ENCODE assay signal across 27 cellular contexts in the genomic region with DNA sequence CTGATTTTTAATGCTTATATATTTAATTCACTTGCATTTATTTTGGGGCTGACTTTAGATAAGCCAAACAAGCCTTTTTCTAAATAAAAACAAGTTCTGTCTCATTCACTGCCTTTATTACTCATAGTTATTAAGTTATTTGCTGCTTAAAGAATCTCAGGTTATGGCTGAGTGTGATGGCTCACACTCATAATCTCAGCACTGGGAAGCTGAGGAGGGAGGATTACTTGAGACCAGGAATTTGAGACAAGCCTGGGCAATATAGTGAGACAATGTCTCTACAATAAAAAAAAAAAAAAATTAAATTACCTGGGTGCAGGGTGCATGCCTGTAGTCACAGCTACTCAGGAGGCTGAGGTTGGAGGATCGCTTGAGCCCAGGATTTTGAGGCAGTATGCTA.
DNase-seq lines count a peak whose midpoint lies in the region; ATAC-seq, FAIRE-seq and TF ChIP-seq lines count a peak whose summit lies in the region.
"Had no signal": no experiment of that assay in that cellular context is flagged by ENCODE, and none has a peak within 500 bp of the region (broad histone marks: within the 10 kb centered on the region; RNA-seq: fewer than 3 reads in every experiment).

No MANE protein-coding gene starts in this region.

- H3K36me3 ChIP-seq in bronchial epithelial cell (ENCODE audit: control insufficient read depth, insufficient read depth, low read length), result no peaks in the 10 kb centered on the region
- H3K36me3 ChIP-seq: BE2C, BLaER1 had no signal

- no peaks in the 10 kb centered on the region for H3K9me3 Mint-ChIP-seq in activated naive CD8-positive, alpha-beta T cell treated with anti-CD3 and anti-CD28 coated beads for 36 hours

- H3K4me1 ChIP-seq in foreskin keratinocyte, result no peaks in the 10 kb centered on the region
- H3K4me1 ChIP-seq: BE2C, BLaER1 had no signal

- H3K4me1 Mint-ChIP-seq in activated naive CD8-positive, alpha-beta T cell treated with anti-CD3 and anti-CD28 coated beads for 36 hours, result no peaks in the 10 kb centered on the region
- H3K4me1 Mint-ChIP-seq: CD14-positive monocyte; CD4-positive, alpha-beta memory T cell; CD4-positive, CD25-positive, alpha-beta regulatory T cell; CD8-positive, alpha-beta memory T cell had no signal

- peak; percentile 77 for DNase-seq in bronchial epithelial cell (ENCODE audit: low read depth)
- peak; percentile 76 for DNase-seq in epithelial cell of esophagus (ENCODE audit: low read depth)
- peak; percentile 74 to 87 for DNase-seq in foreskin keratinocyte
- no peak for DNase-seq in HK-2 (ENCODE audit: unreplicated experiment)
- no peak for DNase-seq in activated naive CD8-positive, alpha-beta T cell treated with anti-CD3 and anti-CD28 coated beads for 36 hours
- no peak for DNase-seq in activated gamma-delta T cell (lab: John Stamatoyannopoulos, UW)
- DNase-seq: 8988T; ACHN; BE2C; C1 segment of cervical spinal cord; CD4-positive, alpha-beta memory T cell; CD4-positive, CD25-positive, alpha-beta regulatory T cell; CD8-positive, alpha-beta memory T cell; COR-L47; DMS 273 treated with DMSO at 0.1 percent for 48 hours; DMS153; DMS53; DMS79; DND-41; EL; GDM1 had no signal

- no peak overlapping the region for H3K4me3 ChIP-seq in bronchial epithelial cell (ENCODE audit: low read depth, low read length)
- H3K4me3 ChIP-seq in epithelial cell of esophagus (ENCODE audit: low read length), result no peak overlapping the region
- H3K4me3 ChIP-seq: BLaER1, GM12878 had no signal

- H3K36me3 Mint-ChIP-seq in activated naive CD8-positive, alpha-beta T cell treated with anti-CD3 and anti-CD28 coated beads for 36 hours, result no peaks in the 10 kb centered on the region
- H3K36me3 Mint-ChIP-seq: CD14-positive monocyte; CD4-positive, alpha-beta memory T cell; CD4-positive, CD25-positive, alpha-beta regulatory T cell; CD8-positive, alpha-beta memory T cell had no signal

- ATAC-seq in foreskin keratinocyte, result peak; percentile 86
- ATAC-seq: GM12878 had no signal

- H3K27me3 Mint-ChIP-seq in activated naive CD8-positive, alpha-beta T cell treated with anti-CD3 and anti-CD28 coated beads for 36 hours, result no peaks in the 10 kb centered on the region

- FAIRE-seq in bronchial epithelial cell (lab: Jason Lieb, UNC), result no peak
- FAIRE-seq: A204.1, GM12878, GM12892, GM18507 had no signal

- TF ChIP-seq CTCF in bronchial epithelial cell (IDR thresholded peaks at IDR 0.05; ENCODE audit: insufficient read depth, low read length, severe bottlenecking) (no peak), epithelial cell of esophagus (IDR thresholded peaks at IDR 0.05; ENCODE audit: insufficient read depth, low read depth, low read length, missing control alignments) (no peak), foreskin keratinocyte (conservative IDR thresholded peaks at IDR 0.05) (no peak)

- no peak overlapping the region for H3K27ac Mint-ChIP-seq in activated naive CD8-positive, alpha-beta T cell treated with anti-CD3 and anti-CD28 coated beads for 36 hours
- H3K27ac Mint-ChIP-seq: CD14-positive monocyte; CD4-positive, alpha-beta memory T cell; CD4-positive, CD25-positive, alpha-beta regulatory T cell; CD8-positive, alpha-beta memory T cell had no signal

- no peak overlapping the region for H3K4me3 Mint-ChIP-seq in activated naive CD8-positive, alpha-beta T cell treated with anti-CD3 and anti-CD28 coated beads for 36 hours
- H3K4me3 Mint-ChIP-seq: CD14-positive monocyte; CD4-positive, alpha-beta memory T cell; CD4-positive, CD25-positive, alpha-beta regulatory T cell; CD8-positive, alpha-beta memory T cell had no signal

- H3K27ac ChIP-seq in foreskin keratinocyte, result no peak overlapping the region
- H3K27ac ChIP-seq: BLaER1 had no signal

- H3K27me3 ChIP-seq in bronchial epithelial cell (ENCODE audit: control insufficient read depth, insufficient read depth, low read length) (no peaks in the 10 kb centered on the region), foreskin keratinocyte (no peaks in the 10 kb centered on the region)
- H3K27me3 ChIP-seq: BE2C, BLaER1 had no signal

Comparison
In these comparisons a context has a peak if more than half of its experiments do, and no peak if none do; other contexts are left out.
1. DNase-seq: peak in bronchial epithelial cell (single experiment), epithelial cell of esophagus (single experiment) and foreskin keratinocyte (2 of 2); none in HK-2 (single experiment), activated naive CD8-positive, alpha-beta T cell treated with anti-CD3 and anti-CD28 coated beads for 36 hours (single experiment) and activated gamma-delta T cell (single experiment).